In genomic region chr2:117980783-117981676, GRCh38 we compare ENCODE assay signal across 10 cellular contexts. TPM values are rescaled to one million over a fixed set of nuclear protein-coding genes. Genes with fewer than 3 reads are reported as not detected.
DNase-seq lines count a peak whose midpoint lies in the region; ATAC-seq and TF ChIP-seq lines count a peak whose summit lies in the region.
"Had no signal": no experiment of that assay in that cellular context is flagged by ENCODE, and none has a peak within 500 bp of the region (broad histone marks: within the 10 kb centered on the region; RNA-seq: fewer than 3 reads in every experiment).

No MANE protein-coding gene starts in this region.

- POLR2A ChIA-PET in RWPE1 (lab: Yijun Ruan, JAX; ENCODE audit: low non-redundant PET) = no interaction called here

- DNase-seq in Daoy (ENCODE audit: low read depth) = peak; percentile 52
- peak; percentile 65 for DNase-seq in RWPE1 (ENCODE audit: low spot score)
- peak; percentile 60 for DNase-seq in fibroblast of the conjunctiva (ENCODE audit: low read depth)
- peak; percentile 91 for DNase-seq in retinal pigment epithelial cell (ENCODE audit: low read depth)
- no peak for DNase-seq in activated CD4-positive, alpha-beta T cell treated with anti-CD3 and anti-CD28 coated beads, Interleukin-2, amount 50 U/mL, for 1 hour
- no peak for DNase-seq in NCI-H1105 treated with DMSO at 0.1 percent for 48 hours (lab: John Stamatoyannopoulos, UW)
- no peak for DNase-seq in H4 (ENCODE audit: low spot score)
- DNase-seq: activated naive CD4-positive, alpha-beta T cell treated with anti-CD3 and anti-CD28 coated beads, Interleukin-2, amount 10 ng/mL, durations not matched to agents 7 days and 5 days; GOT3 had no signal

- ATAC-seq in GM19463 (IDR thresholded peaks at IDR 0.05; ENCODE audit: unreplicated experiment) = no peak

- H3K4me3 ChIP-seq in retinal pigment epithelial cell (ENCODE audit: low read length) = no peak overlapping the region

- CTCF ChIA-PET in RWPE1 (lab: Yijun Ruan, JAX) = interaction anchor here (0.6 to 1.7 kb wide), 2 partner anchors 22 to 417 kb away, joined by 3 to 7 read pairs; no protein-coding TSS in a partner anchor

- H3K27ac ChIP-seq in RWPE1 = peak overlapping the region; percentile 69

- TF ChIP-seq CTCF in RWPE1 (conservative IDR thresholded peaks at IDR 0.05; ENCODE audit: low read depth) = no peak
- no peak for TF ChIP-seq CTCF in retinal pigment epithelial cell (conservative IDR thresholded peaks at IDR 0.05; ENCODE audit: low read depth, low read length)

RNA-seq across cellular contexts. Expression of gene CCDC93, which starts 32.8 kb away (rescaled TPM):
- total RNA-seq in Daoy (2014; rRNA removed; shearing (Covaris generic)) = 19.3 and 19.9 TPM in 2 replicates
- total RNA-seq in H4 (2014; rRNA removed; shearing (Covaris generic)) = 3.7 and 8.1 TPM in 2 replicates

Comparison
In these comparisons a context has a peak if more than half of its experiments do, and no peak if none do; other contexts are left out.
1. DNase-seq: peak in Daoy (single experiment), RWPE1 (single experiment), fibroblast of the conjunctiva (single experiment) and retinal pigment epithelial cell (single experiment); none in activated CD4-positive, alpha-beta T cell treated with anti-CD3 and anti-CD28 coated beads, Interleukin-2, amount 50 U/mL, for 1 hour (single experiment), NCI-H1105 treated with DMSO at 0.1 percent for 48 hours (single experiment) and H4 (single experiment).